1 cellular context compared by ENCODE assay signal in the genomic region with DNA sequence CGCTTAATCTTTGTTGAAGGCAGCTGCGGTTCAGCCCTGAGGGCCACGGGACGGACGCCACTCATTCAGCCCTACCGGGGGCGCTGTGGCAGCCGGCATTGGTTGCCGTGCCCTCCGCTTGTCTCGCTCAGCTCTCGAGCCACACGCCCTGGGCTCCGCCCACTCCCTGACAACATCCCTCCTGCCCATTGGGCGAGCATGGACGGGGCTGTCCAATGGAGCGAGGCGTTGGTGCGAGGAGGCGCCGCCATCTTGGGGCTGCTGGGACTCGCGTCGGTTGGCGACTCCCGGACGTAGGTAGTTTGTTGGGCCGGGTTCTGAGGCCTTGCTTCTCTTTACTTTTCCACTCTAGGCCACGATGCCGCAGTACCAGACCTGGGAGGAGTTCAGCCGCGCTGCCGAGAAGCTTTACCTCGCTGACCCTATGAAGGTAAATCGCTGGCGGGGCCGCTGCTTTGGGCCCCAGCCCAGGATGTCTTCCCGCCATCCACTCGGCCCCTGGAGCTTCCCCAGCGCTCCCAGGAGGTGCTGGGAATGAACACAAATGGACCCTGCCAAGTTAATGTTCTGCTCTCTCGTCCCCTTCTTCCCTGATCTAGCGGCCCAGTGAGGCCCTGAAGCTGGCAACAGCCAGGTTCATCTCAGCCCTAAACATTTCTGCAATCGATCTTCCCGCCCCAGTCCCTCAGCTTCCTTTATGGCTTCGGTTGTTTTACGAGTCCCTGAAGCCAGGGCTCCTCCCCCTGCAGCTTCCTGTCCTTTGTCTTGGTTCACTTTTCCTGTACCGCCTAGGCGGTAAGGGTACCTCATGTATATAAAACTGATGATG.
A peak's percentile ranks its signal among the peaks of the same experiment; 100 is the strongest.
TF ChIP-seq lines count a peak whose summit lies in the region.

TSS of gene SRP9 (plus strand) at position 244 of the 829 bp plus-strand sequence. CDS start at position 359, 115 bp downstream.

TF ChIP-seq in HepG2, 621 proteins besides CTCF, POLR2A, EP300 and RAD21 (continued from another document and continues in another):
- TF ChIP-seq RORA (CRISPR knock-in tag; IDR thresholded peaks at IDR 0.05) (no peak), ZIK1 (CRISPR knock-in tag; IDR thresholded peaks at IDR 0.05; ENCODE audit: borderline replicate concordance, low read depth) (no peak), ZNF577 (CRISPR knock-in tag; IDR thresholded peaks at IDR 0.05; ENCODE audit: borderline replicate concordance, low read depth) (no peak), NRL (CRISPR knock-in tag; IDR thresholded peaks at IDR 0.05; ENCODE audit: borderline replicate concordance) (peak; percentile 38; the same call in 1 of the 2 replicates), ZNF317 (CRISPR knock-in tag; IDR thresholded peaks at IDR 0.05) (0 out of 2 replicates have a peak, but pooled peaks have one; percentile 50), TEAD3 (CRISPR knock-in tag; optimal IDR thresholded peaks at IDR 0.05; ENCODE audit: borderline replicate concordance) (peak; percentile 54), NKX3-1 (CRISPR knock-in tag; IDR thresholded peaks at IDR 0.05) (0 out of 2 replicates have a peak, but pooled peaks have one; percentile 65), HCFC1 (IDR thresholded peaks at IDR 0.05; ENCODE audit: low read depth, low read length) (no peak; the same call in 1 of the 2 replicates), ZNF382 (CRISPR knock-in tag; IDR thresholded peaks at IDR 0.05; ENCODE audit: borderline replicate concordance) (no peak), KAT2B (IDR thresholded peaks at IDR 0.05; ENCODE audit: borderline replicate concordance, low read depth, low read length) (no peak), SMYD3 (CRISPR knock-in tag; IDR thresholded peaks at IDR 0.05) (no peak), SRSF4 (IDR thresholded peaks at IDR 0.05; ENCODE audit: low read depth, low read length, poor library complexity, severe bottlenecking) (no peak), BRCA1 (CRISPR knock-in tag; IDR thresholded peaks at IDR 0.05) (no peak), MYC (CRISPR knock-in tag; IDR thresholded peaks at IDR 0.05; ENCODE audit: borderline replicate concordance) (peak; percentile 84), NFYC (CRISPR knock-in tag; IDR thresholded peaks at IDR 0.05) (peak; percentile 97), ZNF333 (CRISPR knock-in tag; IDR thresholded peaks at IDR 0.05; ENCODE audit: borderline replicate concordance) (no peak), CBX2 (IDR thresholded peaks at IDR 0.05; ENCODE audit: low read depth, low read length) (no peak), CBX2 (CRISPR knock-in tag; IDR thresholded peaks at IDR 0.05; ENCODE audit: low read depth) (no peak), ZNF841 (CRISPR knock-in tag; IDR thresholded peaks at IDR 0.05; ENCODE audit: borderline replicate concordance) (no peak), HIVEP1 (CRISPR knock-in tag; IDR thresholded peaks at IDR 0.05) (no peak), ASH2L (IDR thresholded peaks at IDR 0.05; ENCODE audit: insufficient read length, low read depth, low read length) (peak; percentile 92), MAFG (CRISPR knock-in tag; IDR thresholded peaks at IDR 0.05) (no peak), LBX2 (CRISPR knock-in tag; IDR thresholded peaks at IDR 0.05; ENCODE audit: borderline replicate concordance) (no peak)
- TF ChIP-seq, protein P1, sequence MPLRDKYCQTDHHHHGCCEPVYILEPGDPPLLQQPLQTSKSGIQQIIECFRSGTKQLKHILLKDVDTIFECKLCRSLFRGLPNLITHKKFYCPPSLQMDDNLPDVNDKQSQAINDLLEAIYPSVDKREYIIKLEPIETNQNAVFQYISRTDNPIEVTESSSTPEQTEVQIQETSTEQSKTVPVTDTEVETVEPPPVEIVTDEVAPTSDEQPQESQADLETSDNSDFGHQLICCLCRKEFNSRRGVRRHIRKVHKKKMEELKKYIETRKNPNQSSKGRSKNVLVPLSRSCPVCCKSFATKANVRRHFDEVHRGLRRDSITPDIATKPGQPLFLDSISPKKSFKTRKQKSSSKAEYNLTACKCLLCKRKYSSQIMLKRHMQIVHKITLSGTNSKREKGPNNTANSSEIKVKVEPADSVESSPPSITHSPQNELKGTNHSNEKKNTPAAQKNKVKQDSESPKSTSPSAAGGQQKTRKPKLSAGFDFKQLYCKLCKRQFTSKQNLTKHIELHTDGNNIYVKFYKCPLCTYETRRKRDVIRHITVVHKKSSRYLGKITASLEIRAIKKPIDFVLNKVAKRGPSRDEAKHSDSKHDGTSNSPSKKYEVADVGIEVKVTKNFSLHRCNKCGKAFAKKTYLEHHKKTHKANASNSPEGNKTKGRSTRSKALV (CRISPR knock-in tag; IDR thresholded peaks at IDR 0.05) = peak; percentile 5; the same call in 1 of the 2 replicates
- TF ChIP-seq, protein P2, sequence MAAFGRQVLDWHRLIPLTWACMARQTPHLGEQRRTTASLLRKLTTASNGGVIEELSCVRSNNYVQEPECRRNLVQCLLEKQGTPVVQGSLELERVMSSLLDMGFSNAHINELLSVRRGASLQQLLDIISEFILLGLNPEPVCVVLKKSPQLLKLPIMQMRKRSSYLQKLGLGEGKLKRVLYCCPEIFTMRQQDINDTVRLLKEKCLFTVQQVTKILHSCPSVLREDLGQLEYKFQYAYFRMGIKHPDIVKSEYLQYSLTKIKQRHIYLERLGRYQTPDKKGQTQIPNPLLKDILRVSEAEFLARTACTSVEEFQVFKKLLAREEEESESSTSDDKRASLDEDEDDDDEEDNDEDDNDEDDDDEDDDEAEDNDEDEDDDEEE (CRISPR knock-in tag; IDR thresholded peaks at IDR 0.05) = peak; percentile 87; the same call in 1 of the 2 replicates
- TF ChIP-seq, protein P3, sequence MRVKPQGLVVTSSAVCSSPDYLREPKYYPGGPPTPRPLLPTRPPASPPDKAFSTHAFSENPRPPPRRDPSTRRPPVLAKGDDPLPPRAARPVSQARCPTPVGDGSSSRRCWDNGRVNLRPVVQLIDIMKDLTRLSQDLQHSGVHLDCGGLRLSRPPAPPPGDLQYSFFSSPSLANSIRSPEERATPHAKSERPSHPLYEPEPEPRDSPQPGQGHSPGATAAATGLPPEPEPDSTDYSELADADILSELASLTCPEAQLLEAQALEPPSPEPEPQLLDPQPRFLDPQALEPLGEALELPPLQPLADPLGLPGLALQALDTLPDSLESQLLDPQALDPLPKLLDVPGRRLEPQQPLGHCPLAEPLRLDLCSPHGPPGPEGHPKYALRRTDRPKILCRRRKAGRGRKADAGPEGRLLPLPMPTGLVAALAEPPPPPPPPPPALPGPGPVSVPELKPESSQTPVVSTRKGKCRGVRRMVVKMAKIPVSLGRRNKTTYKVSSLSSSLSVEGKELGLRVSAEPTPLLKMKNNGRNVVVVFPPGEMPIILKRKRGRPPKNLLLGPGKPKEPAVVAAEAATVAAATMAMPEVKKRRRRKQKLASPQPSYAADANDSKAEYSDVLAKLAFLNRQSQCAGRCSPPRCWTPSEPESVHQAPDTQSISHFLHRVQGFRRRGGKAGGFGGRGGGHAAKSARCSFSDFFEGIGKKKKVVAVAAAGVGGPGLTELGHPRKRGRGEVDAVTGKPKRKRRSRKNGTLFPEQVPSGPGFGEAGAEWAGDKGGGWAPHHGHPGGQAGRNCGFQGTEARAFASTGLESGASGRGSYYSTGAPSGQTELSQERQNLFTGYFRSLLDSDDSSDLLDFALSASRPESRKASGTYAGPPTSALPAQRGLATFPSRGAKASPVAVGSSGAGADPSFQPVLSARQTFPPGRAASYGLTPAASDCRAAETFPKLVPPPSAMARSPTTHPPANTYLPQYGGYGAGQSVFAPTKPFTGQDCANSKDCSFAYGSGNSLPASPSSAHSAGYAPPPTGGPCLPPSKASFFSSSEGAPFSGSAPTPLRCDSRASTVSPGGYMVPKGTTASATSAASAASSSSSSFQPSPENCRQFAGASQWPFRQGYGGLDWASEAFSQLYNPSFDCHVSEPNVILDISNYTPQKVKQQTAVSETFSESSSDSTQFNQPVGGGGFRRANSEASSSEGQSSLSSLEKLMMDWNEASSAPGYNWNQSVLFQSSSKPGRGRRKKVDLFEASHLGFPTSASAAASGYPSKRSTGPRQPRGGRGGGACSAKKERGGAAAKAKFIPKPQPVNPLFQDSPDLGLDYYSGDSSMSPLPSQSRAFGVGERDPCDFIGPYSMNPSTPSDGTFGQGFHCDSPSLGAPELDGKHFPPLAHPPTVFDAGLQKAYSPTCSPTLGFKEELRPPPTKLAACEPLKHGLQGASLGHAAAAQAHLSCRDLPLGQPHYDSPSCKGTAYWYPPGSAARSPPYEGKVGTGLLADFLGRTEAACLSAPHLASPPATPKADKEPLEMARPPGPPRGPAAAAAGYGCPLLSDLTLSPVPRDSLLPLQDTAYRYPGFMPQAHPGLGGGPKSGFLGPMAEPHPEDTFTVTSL (CRISPR knock-in tag; IDR thresholded peaks at IDR 0.05; ENCODE audit: borderline replicate concordance) = no peak
- TF ChIP-seq, protein P4, sequence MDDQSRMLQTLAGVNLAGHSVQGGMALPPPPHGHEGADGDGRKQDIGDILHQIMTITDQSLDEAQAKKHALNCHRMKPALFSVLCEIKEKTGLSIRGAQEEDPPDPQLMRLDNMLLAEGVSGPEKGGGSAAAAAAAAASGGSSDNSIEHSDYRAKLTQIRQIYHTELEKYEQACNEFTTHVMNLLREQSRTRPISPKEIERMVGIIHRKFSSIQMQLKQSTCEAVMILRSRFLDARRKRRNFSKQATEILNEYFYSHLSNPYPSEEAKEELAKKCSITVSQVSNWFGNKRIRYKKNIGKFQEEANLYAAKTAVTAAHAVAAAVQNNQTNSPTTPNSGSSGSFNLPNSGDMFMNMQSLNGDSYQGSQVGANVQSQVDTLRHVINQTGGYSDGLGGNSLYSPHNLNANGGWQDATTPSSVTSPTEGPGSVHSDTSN (CRISPR knock-in tag; IDR thresholded peaks at IDR 0.05; ENCODE audit: borderline replicate concordance) = no peak
- TF ChIP-seq, protein P5, sequence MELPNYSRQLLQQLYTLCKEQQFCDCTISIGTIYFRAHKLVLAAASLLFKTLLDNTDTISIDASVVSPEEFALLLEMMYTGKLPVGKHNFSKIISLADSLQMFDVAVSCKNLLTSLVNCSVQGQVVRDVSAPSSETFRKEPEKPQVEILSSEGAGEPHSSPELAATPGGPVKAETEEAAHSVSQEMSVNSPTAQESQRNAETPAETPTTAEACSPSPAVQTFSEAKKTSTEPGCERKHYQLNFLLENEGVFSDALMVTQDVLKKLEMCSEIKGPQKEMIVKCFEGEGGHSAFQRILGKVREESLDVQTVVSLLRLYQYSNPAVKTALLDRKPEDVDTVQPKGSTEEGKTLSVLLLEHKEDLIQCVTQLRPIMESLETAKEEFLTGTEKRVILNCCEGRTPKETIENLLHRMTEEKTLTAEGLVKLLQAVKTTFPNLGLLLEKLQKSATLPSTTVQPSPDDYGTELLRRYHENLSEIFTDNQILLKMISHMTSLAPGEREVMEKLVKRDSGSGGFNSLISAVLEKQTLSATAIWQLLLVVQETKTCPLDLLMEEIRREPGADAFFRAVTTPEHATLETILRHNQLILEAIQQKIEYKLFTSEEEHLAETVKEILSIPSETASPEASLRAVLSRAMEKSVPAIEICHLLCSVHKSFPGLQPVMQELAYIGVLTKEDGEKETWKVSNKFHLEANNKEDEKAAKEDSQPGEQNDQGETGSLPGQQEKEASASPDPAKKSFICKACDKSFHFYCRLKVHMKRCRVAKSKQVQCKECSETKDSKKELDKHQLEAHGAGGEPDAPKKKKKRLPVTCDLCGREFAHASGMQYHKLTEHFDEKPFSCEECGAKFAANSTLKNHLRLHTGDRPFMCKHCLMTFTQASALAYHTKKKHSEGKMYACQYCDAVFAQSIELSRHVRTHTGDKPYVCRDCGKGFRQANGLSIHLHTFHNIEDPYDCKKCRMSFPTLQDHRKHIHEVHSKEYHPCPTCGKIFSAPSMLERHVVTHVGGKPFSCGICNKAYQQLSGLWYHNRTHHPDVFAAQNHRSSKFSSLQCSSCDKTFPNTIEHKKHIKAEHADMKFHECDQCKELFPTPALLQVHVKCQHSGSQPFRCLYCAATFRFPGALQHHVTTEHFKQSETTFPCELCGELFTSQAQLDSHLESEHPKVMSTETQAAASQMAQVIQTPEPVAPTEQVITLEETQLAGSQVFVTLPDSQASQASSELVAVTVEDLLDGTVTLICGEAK (IDR thresholded peaks at IDR 0.05) = no peak
- TF ChIP-seq, protein P5 (CRISPR knock-in tag; IDR thresholded peaks at IDR 0.05) = peak; percentile 59
